Comparison of ENCODE assay signal across 10 cellular contexts in the genomic region with DNA sequence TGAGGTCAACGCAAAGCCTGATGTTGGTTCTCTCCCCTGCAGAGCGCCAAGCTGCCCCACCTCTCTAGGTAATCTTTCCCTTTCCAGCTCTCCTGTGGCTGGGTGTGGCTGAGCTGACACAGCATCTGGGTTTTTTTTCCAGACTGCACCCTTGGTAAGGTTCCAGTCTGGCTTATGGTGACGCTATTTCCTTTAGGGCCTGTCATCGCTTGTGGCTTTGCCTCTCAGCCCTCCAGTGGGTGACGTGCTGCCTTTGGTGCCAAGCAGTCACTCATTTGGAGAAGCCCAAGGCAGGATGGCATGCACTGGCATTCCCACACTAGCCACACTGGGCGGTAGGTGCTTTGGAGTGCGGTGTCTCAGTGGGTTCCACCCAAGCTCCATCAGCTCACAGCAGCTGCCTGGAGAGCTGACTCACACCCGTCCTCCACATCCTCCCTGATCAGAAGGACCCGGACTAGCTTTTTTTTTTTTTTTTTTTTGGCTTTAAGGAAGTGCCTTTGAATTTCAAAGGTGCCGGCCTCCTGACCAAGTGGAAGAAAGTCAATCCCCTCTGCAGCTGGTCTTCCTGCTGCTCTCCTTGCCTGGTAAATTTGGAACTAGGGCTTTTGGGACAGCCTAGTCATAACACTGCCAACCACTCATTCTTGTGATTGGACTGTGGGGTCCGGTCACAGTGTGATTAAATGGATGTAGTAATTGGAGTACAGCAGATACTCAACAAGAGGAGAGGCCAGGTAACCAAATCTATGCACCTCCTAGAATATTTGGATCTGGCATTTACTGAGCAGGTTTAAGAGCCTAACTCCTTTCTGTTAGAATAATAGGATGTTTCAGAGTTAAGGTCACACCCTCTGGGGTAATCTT.
DNase-seq lines count a peak whose midpoint lies in the region; ATAC-seq and TF ChIP-seq lines count a peak whose summit lies in the region.
"Had no signal": no experiment of that assay in that cellular context is flagged by ENCODE, and none has a peak within 500 bp of the region (broad histone marks: within the 10 kb centered on the region; RNA-seq: fewer than 3 reads in every experiment).

No MANE protein-coding gene starts in this region.

- peak overlapping the region; percentile 62 for H3K4me3 Mint-ChIP-seq in activated T-helper 1 cell treated with anti-CD3 and anti-CD28 coated beads, Interleukin-12 subunit alpha, Interleukin-12 subunit beta, Interleukin-2, Interleukin-4 antibody, amounts not matched to agents 30 ng/mL and 10 ng/mL and 1 ng/mL, durations not matched to agents 14 hours and 24 hours and 36 hours

- H3K36me3 Mint-ChIP-seq in activated T-helper 1 cell treated with anti-CD3 and anti-CD28 coated beads, Interleukin-12 subunit alpha, Interleukin-12 subunit beta, Interleukin-2, Interleukin-4 antibody, amounts not matched to agents 30 ng/mL and 10 ng/mL and 1 ng/mL, durations not matched to agents 14 hours and 24 hours and 36 hours (ENCODE audit: low read depth) = peaks cover 6% of the 10 kb centered on the region

- 75 to 78% (median 76%) methylated on average over 10 to 11 of the region's 11 CpGs for WGBS in heart left ventricle, 4 donors
- 42 to 43% methylated on average over 11 of the region's 11 CpGs for WGBS in lower leg skin, 2 donors

- H3K36me3 ChIP-seq in heart left ventricle (no peaks in the 10 kb centered on the region), right atrium auricular region (no peaks in the 10 kb centered on the region)
- H3K36me3 ChIP-seq: right lobe of liver had no signal

- TF ChIP-seq CTCF in heart left ventricle (IDR thresholded peaks at IDR 0.05) (no peak), right atrium auricular region (IDR thresholded peaks at IDR 0.05) (no peak), lower leg skin (IDR thresholded peaks at IDR 0.05) (no peak)

- TF ChIP-seq POLR2A in heart left ventricle (IDR thresholded peaks at IDR 0.05) (no peak), lower leg skin (IDR thresholded peaks at IDR 0.05) (no peak)

- ATAC-seq in heart left ventricle (peak in 3 of 4 donors; percentile 37 to 66 (median 61)), HG03196 (IDR thresholded peaks at IDR 0.05; ENCODE audit: unreplicated experiment) (no peak)

- no peak overlapping the region for H3K4me3 ChIP-seq in heart left ventricle
- no peak overlapping the region for H3K4me3 ChIP-seq in right atrium auricular region
- H3K4me3 ChIP-seq in lower leg skin (ENCODE audit: low read depth, poor library complexity, severe bottlenecking) = no peak overlapping the region
- H3K4me3 ChIP-seq: right lobe of liver had no signal

- peaks cover 0 to 46% (median 15%) of the 10 kb centered on the region in 12 donors for H3K4me1 ChIP-seq in heart left ventricle
- peaks cover 0 to 19% of the 10 kb centered on the region in 2 donors for H3K4me1 ChIP-seq in right atrium auricular region
- H3K4me1 ChIP-seq: right lobe of liver had no signal

- H3K9me3 Mint-ChIP-seq in activated T-helper 1 cell treated with anti-CD3 and anti-CD28 coated beads, Interleukin-12 subunit alpha, Interleukin-12 subunit beta, Interleukin-2, Interleukin-4 antibody, amounts not matched to agents 30 ng/mL and 10 ng/mL and 1 ng/mL, durations not matched to agents 14 hours and 24 hours and 36 hours = peaks cover 3% of the 10 kb centered on the region

- H3K27me3 Mint-ChIP-seq in activated T-helper 1 cell treated with anti-CD3 and anti-CD28 coated beads, Interleukin-12 subunit alpha, Interleukin-12 subunit beta, Interleukin-2, Interleukin-4 antibody, amounts not matched to agents 30 ng/mL and 10 ng/mL and 1 ng/mL, durations not matched to agents 14 hours and 24 hours and 36 hours (ENCODE audit: insufficient read depth) = no peaks in the 10 kb centered on the region

- H3K27ac ChIP-seq in heart left ventricle = no peak overlapping the region
- H3K27ac ChIP-seq in right atrium auricular region = no peak overlapping the region
- H3K27ac ChIP-seq: right lobe of liver, VCaP had no signal

- DNase-seq in heart left ventricle (peak in 1 of 5 donors; percentile 44), right atrium auricular region (ENCODE audit: low spot score) (no peak), lower leg skin (ENCODE audit: low spot score in 2 of 2) (peak; percentile 81 to 88), ureter (ENCODE audit: low spot score) (peak; percentile 62), DMS153 treated with DMSO at 0.1 percent for 48 hours (lab: John Stamatoyannopoulos, UW; ENCODE audit: unreplicated experiment) (no peak), NCI-H1436 (lab: John Stamatoyannopoulos, UW) (no peak)
- DNase-seq in activated T-helper 1 cell treated with anti-CD3 and anti-CD28 coated beads, Interleukin-12 subunit alpha, Interleukin-12 subunit beta, Interleukin-2, Interleukin-4 antibody, amounts not matched to agents 30 ng/mL and 10 ng/mL and 1 ng/mL, durations not matched to agents 14 hours and 24 hours and 36 hours (ENCODE audit: low spot score) = peak; percentile 66
- DNase-seq: right lobe of liver had no signal

- H3K9me3 ChIP-seq in heart left ventricle (peaks cover 0 to 4% (median 0%) of the 10 kb centered on the region in 12 donors), right atrium auricular region (no peaks in the 10 kb centered on the region)
- H3K9me3 ChIP-seq: right lobe of liver had no signal

- peak overlapping the region; percentile 90 for H3K27ac Mint-ChIP-seq in activated T-helper 1 cell treated with anti-CD3 and anti-CD28 coated beads, Interleukin-12 subunit alpha, Interleukin-12 subunit beta, Interleukin-2, Interleukin-4 antibody, amounts not matched to agents 30 ng/mL and 10 ng/mL and 1 ng/mL, durations not matched to agents 14 hours and 24 hours and 36 hours

- intact Hi-C loops in heart left ventricle (cut with DNase I) (no loop called here), lower leg skin (cut with DNase I; ENCODE audit: low total_unique reads) (no loop called here)
- intact Hi-C loops in activated T-helper 1 cell treated with anti-CD3 and anti-CD28 coated beads, Interleukin-12 subunit alpha, Interleukin-12 subunit beta, Interleukin-2, Interleukin-4 antibody, amounts not matched to agents 30 ng/mL and 10 ng/mL and 1 ng/mL, durations not matched to agents 14 hours and 24 hours and 36 hours (cut with micrococcal nuclease) = loop anchor here (2.0 to 5.0 kb wide), 4 partner anchors 182 to 606 kb away; no protein-coding TSS in a partner anchor

- peaks cover 40% of the 10 kb centered on the region for H3K4me1 Mint-ChIP-seq in activated T-helper 1 cell treated with anti-CD3 and anti-CD28 coated beads, Interleukin-12 subunit alpha, Interleukin-12 subunit beta, Interleukin-2, Interleukin-4 antibody, amounts not matched to agents 30 ng/mL and 10 ng/mL and 1 ng/mL, durations not matched to agents 14 hours and 24 hours and 36 hours (ENCODE audit: low read depth)

- H3K27me3 ChIP-seq in heart left ventricle = no peaks in the 10 kb centered on the region
- no peaks in the 10 kb centered on the region for H3K27me3 ChIP-seq in right atrium auricular region
- H3K27me3 ChIP-seq: right lobe of liver had no signal

Comparison
In these comparisons a context has a peak if more than half of its experiments do, and no peak if none do; other contexts are left out.
1. DNase-seq: peak in activated T-helper 1 cell treated with anti-CD3 and anti-CD28 coated beads, Interleukin-12 subunit alpha, Interleukin-12 subunit beta, Interleukin-2, Interleukin-4 antibody, amounts not matched to agents 30 ng/mL and 10 ng/mL and 1 ng/mL, durations not matched to agents 14 hours and 24 hours and 36 hours (single experiment), lower leg skin (2 of 2) and ureter (single experiment); none in right atrium auricular region (single experiment), DMS153 treated with DMSO at 0.1 percent for 48 hours (single experiment) and NCI-H1436 (single experiment).